9 cellular contexts compared by ENCODE assay signal in genomic region chr12:44812062-44812461, GRCh38.
DNase-seq lines count a peak whose midpoint lies in the region; ATAC-seq and TF ChIP-seq lines count a peak whose summit lies in the region.
"Had no signal": no experiment of that assay in that cellular context is flagged by ENCODE, and none has a peak within 500 bp of the region (broad histone marks: within the 10 kb centered on the region; RNA-seq: fewer than 3 reads in every experiment).

No MANE protein-coding gene starts in this region.

- H2BK15ac ChIP-seq in mesendoderm (replicated peaks; ENCODE audit: low read depth), result no peak overlapping the region

- H3K56ac ChIP-seq in mesendoderm (ENCODE audit: low read length), result no peak overlapping the region

- intact Hi-C loops in HCT116 (cut with micrococcal nuclease) (no loop called here), dorsolateral prefrontal cortex (cut with DNase I) (no loop called here)

- H3K4me2 ChIP-seq in HCT116 (ENCODE audit: low read length) (no peak overlapping the region), mesendoderm (ENCODE audit: low read length) (no peak overlapping the region)

- DNase-seq in NCI-H1092 (lab: John Stamatoyannopoulos, UW), result peak; percentile 5
- no peak for DNase-seq in NCI-H1092 treated with DMSO at 0.1 percent for 48 hours (lab: John Stamatoyannopoulos, UW)
- DNase-seq in HCT116 (ENCODE audit: low read depth, low spot score), result peak; percentile 13
- peak; percentile 31 for DNase-seq in activated CD4-positive, alpha-beta T cell treated with anti-CD3 and anti-CD28 coated beads for 48 hours
- DNase-seq in mesendoderm, result peak; percentile 53
- DNase-seq in Ammon's horn (ENCODE audit: low spot score), result no peak
- DNase-seq in dorsolateral prefrontal cortex, result no peak
- DNase-seq: mesenchymal stem cell had no signal

- no peak for TF ChIP-seq POLR2A in HCT116 (IDR thresholded peaks at IDR 0.05; ENCODE audit: borderline replicate concordance, extremely low read depth, insufficient read depth, insufficient read length)

- H2AFZ ChIP-seq in HCT116 (ENCODE audit: low read depth, low read length, poor library complexity, severe bottlenecking), result no peak overlapping the region

- H4K5ac ChIP-seq in mesendoderm (ENCODE audit: low read length), result no peak overlapping the region

- H3K4me3 ChIP-seq in HCT116 (replicated peaks in 1 of 2; ENCODE audit: low read depth in 1 of 2, low read length in 2 of 2) (no peak overlapping the region), mesendoderm (ENCODE audit: low read length) (no peak overlapping the region), dorsolateral prefrontal cortex (no peak overlapping the region)

- no peak overlapping the region for H2AK5ac ChIP-seq in mesendoderm (ENCODE audit: low read length)

- peak; percentile 37; the same call in 1 of the 2 replicates for TF ChIP-seq RAD21 in HCT116 (IDR thresholded peaks at IDR 0.05; ENCODE audit: low read depth)

- H4K20me1 ChIP-seq in HCT116 (ENCODE audit: insufficient read depth), result no peaks in the 10 kb centered on the region

- no peaks in the 10 kb centered on the region for H3K9me2 ChIP-seq in HCT116 (ENCODE audit: insufficient read depth)

- H3K9ac ChIP-seq in HCT116 (ENCODE audit: low read length) (no peak overlapping the region), mesendoderm (ENCODE audit: low read length) (no peak overlapping the region)

- POLR2A ChIA-PET in HCT116 (lab: Charles Lee), result no interaction called here

- H3K36me3 ChIP-seq in HCT116 (ENCODE audit: control insufficient read depth in 1 of 2, insufficient read depth in 2 of 2, low read length in 2 of 2), result no peaks in the 10 kb centered on the region
- H3K36me3 ChIP-seq in mesendoderm (ENCODE audit: control insufficient read depth, insufficient read depth, low read length), result no peaks in the 10 kb centered on the region

- no peak overlapping the region for H2BK120ac ChIP-seq in mesendoderm (ENCODE audit: low read depth, low read length)

- RAD21 ChIA-PET in HCT116 (lab: Charles Lee; ENCODE audit: low non-redundant PET in 1 of 2, low total read pairs in 2 of 2, uncharacterized antibody in 2 of 2, unreplicated experiment in 2 of 2), result no interaction called here

- H3K27ac ChIP-seq in HCT116 (ENCODE audit: low read depth, low read length), result no peak overlapping the region
- no peak overlapping the region for H3K27ac ChIP-seq in mesendoderm (ENCODE audit: low read depth, low read length)
- H3K27ac ChIP-seq in dorsolateral prefrontal cortex, result no peak overlapping the region

- H3K9me3 ChIP-seq in HCT116 (ENCODE audit: control insufficient read depth in 1 of 2, insufficient read depth in 1 of 2, low read depth in 1 of 2, low read length in 2 of 2), result no peaks in the 10 kb centered on the region

- no peak overlapping the region for H3K23ac ChIP-seq in mesendoderm (ENCODE audit: low read length)

- no peak overlapping the region for H3K18ac ChIP-seq in mesendoderm (ENCODE audit: low read length)

- no TSS peak for BruUV-seq in HCT116 (replicated peaks; lab: Mats Ljungman, UMichigan)

- H3K4me1 ChIP-seq in HCT116 (ENCODE audit: control insufficient read depth in 1 of 2, insufficient read depth in 2 of 2, low read length in 2 of 2) (no peaks in the 10 kb centered on the region), mesendoderm (ENCODE audit: control insufficient read depth, low read depth, low read length) (no peaks in the 10 kb centered on the region)

- peak in 2 of 3 experiments; percentile 46 to 58; a peak in 4 of 6 replicates for TF ChIP-seq CTCF in HCT116 (IDR thresholded peaks at IDR 0.05 in 2 of 3, conservative IDR thresholded peaks at IDR 0.05 in 1 of 3; ENCODE audit: borderline replicate concordance in 1 of 3, insufficient read depth in 1 of 3, low read depth in 2 of 3, low read length in 2 of 3)
- TF ChIP-seq CTCF in dorsolateral prefrontal cortex (IDR thresholded peaks at IDR 0.05 in 54 of 56, conservative IDR thresholded peaks at IDR 0.05 in 2 of 56; ENCODE audit: low read depth in 1 of 56, partially characterized antibody in 56 of 56), result peak in 2 of 56 donors; percentile 5 to 8

- CTCF ChIA-PET in HCT116 (lab: Charles Lee), result interaction anchor here (1.0 kb wide), 1 partner anchor 10 kb away, joined by 3 read pairs; no protein-coding TSS in a partner anchor

- peak; percentile 69 for ATAC-seq in HCT116
- no peak for ATAC-seq in GM21360 (IDR thresholded peaks at IDR 0.05; ENCODE audit: unreplicated experiment)

- WGBS in mesendoderm (ENCODE audit: extremely low coverage, insufficient coverage, low lambda C conversion rate), result no CpG with 5 or more reads among the region's 1 CpG

- H3K27me3 ChIP-seq in HCT116 (ENCODE audit: insufficient read depth, low read length) (no peaks in the 10 kb centered on the region), mesendoderm (ENCODE audit: insufficient read depth, low read length, poor library complexity) (no peaks in the 10 kb centered on the region), dorsolateral prefrontal cortex (no peaks in the 10 kb centered on the region)

- no peaks in the 10 kb centered on the region for H3K79me2 ChIP-seq in HCT116 (ENCODE audit: insufficient read depth, low read length)
- no peaks in the 10 kb centered on the region for H3K79me2 ChIP-seq in mesendoderm (ENCODE audit: control insufficient read depth, insufficient read depth, low read length)

- H4K8ac ChIP-seq in mesendoderm (ENCODE audit: low read depth, low read length), result no peak overlapping the region

- no peaks in the 10 kb centered on the region for H3K79me1 ChIP-seq in mesendoderm (ENCODE audit: low read length)

- no peak overlapping the region for H3K4ac ChIP-seq in mesendoderm (ENCODE audit: low read depth, low read length)

- H2BK5ac ChIP-seq in mesendoderm (ENCODE audit: low read length), result no peak overlapping the region

TF ChIP-seq in HCT116, 20 proteins besides CTCF, POLR2A, EP300 and RAD21 (continues in another document):
- no peak for TF ChIP-seq ZBTB33 (IDR thresholded peaks at IDR 0.05; ENCODE audit: extremely low read depth, insufficient replicate concordance, low read length)
- no peak for TF ChIP-seq ATF3 (IDR thresholded peaks at IDR 0.05)
- TF ChIP-seq JUND (IDR thresholded peaks at IDR 0.05), result no peak
- TF ChIP-seq POLR2AphosphoS5 (IDR thresholded peaks at IDR 0.05; ENCODE audit: low read depth, low read length), result no peak
- TF ChIP-seq CBX3 (IDR thresholded peaks at IDR 0.05; ENCODE audit: low read depth), result no peak
- TF ChIP-seq SRF (IDR thresholded peaks at IDR 0.05; ENCODE audit: low read depth), result no peak
- TF ChIP-seq CEBPB (IDR thresholded peaks at IDR 0.05; ENCODE audit: low read depth), result no peak
- TF ChIP-seq ELF1 (IDR thresholded peaks at IDR 0.05; ENCODE audit: borderline replicate concordance, low read depth), result no peak
- no peak for TF ChIP-seq YY1 (IDR thresholded peaks at IDR 0.05; ENCODE audit: extremely low read depth, insufficient replicate concordance, low read depth, low read length)
- no peak for TF ChIP-seq MAX (IDR thresholded peaks at IDR 0.05)
- TF ChIP-seq EZH2 (IDR thresholded peaks at IDR 0.05), result no peak
- no peak for TF ChIP-seq ZNF274 (IDR thresholded peaks at IDR 0.05; ENCODE audit: low read depth, low read length)
- TF ChIP-seq ZFX (IDR thresholded peaks at IDR 0.05), result no peak
- no peak for TF ChIP-seq REST (IDR thresholded peaks at IDR 0.05; ENCODE audit: low read depth)
- TF ChIP-seq SP1 (IDR thresholded peaks at IDR 0.05; ENCODE audit: low read depth), result no peak

Comparison
In these comparisons a context has a peak if more than half of its experiments do, and no peak if none do; other contexts are left out.
1. DNase-seq: peak in NCI-H1092 (single experiment), HCT116 (single experiment), activated CD4-positive, alpha-beta T cell treated with anti-CD3 and anti-CD28 coated beads for 48 hours (single experiment) and mesendoderm (single experiment); none in NCI-H1092 treated with DMSO at 0.1 percent for 48 hours (single experiment), Ammon's horn (single experiment) and dorsolateral prefrontal cortex (0 of 10).